ENCODE assay signal across 1 cellular context in the genomic region with DNA sequence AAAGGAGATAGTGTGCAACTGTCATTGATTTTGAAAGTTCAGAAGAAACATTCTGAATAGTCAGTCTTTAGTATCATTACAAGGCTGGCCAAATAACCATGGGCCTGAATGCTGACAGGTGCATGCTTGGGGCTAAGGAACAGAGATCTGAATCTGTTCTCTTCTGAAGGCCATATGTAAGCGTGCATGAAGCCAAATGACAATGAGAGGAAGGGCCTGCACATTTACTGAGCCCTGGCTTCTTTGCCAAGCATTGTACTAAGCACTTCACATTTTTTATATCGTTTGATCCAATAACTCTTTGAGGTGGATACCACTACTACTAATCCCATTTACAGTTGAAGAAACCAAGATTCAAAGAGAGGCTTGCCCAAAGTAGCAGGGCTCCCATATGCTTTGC.
TF ChIP-seq lines count a peak whose summit lies in the region.

No MANE protein-coding gene starts in this region.

TF ChIP-seq in HepG2, 621 proteins besides CTCF, POLR2A, EP300 and RAD21:
- TF ChIP-seq SALL2 (CRISPR knock-in tag; IDR thresholded peaks at IDR 0.05) (no peak), USF2 (IDR thresholded peaks at IDR 0.05; ENCODE audit: low read depth, low read length) (no peak), USF2 (CRISPR knock-in tag; IDR thresholded peaks at IDR 0.05; ENCODE audit: borderline replicate concordance) (no peak), ZNF432 (CRISPR knock-in tag; IDR thresholded peaks at IDR 0.05; ENCODE audit: borderline replicate concordance) (no peak), SMAD9 (CRISPR knock-in tag; IDR thresholded peaks at IDR 0.05) (no peak), ZNF430 (CRISPR knock-in tag; IDR thresholded peaks at IDR 0.05) (no peak), KLF12 (CRISPR knock-in tag; IDR thresholded peaks at IDR 0.05; ENCODE audit: borderline replicate concordance) (no peak), NFIB (CRISPR knock-in tag; IDR thresholded peaks at IDR 0.05; ENCODE audit: borderline replicate concordance) (no peak), NCOR1 (IDR thresholded peaks at IDR 0.05; ENCODE audit: borderline replicate concordance, low read length) (no peak), HNRNPUL1 (IDR thresholded peaks at IDR 0.05; ENCODE audit: low read depth, low read length) (no peak), ZNF335 (CRISPR knock-in tag; IDR thresholded peaks at IDR 0.05) (no peak), RCOR2 (CRISPR knock-in tag; IDR thresholded peaks at IDR 0.05) (no peak), GFI1 (CRISPR knock-in tag; IDR thresholded peaks at IDR 0.05; ENCODE audit: borderline replicate concordance) (no peak), HMGA1 (CRISPR knock-in tag; conservative IDR thresholded peaks at IDR 0.05) (no peak), KLF13 (CRISPR knock-in tag; IDR thresholded peaks at IDR 0.05) (no peak), ZNF484 (CRISPR knock-in tag; IDR thresholded peaks at IDR 0.05; ENCODE audit: borderline replicate concordance, low read depth) (no peak), POLR2AphosphoS2 (IDR thresholded peaks at IDR 0.05; ENCODE audit: low read depth, low read length) (no peak), ATRX (CRISPR knock-in tag; IDR thresholded peaks at IDR 0.05; ENCODE audit: borderline replicate concordance) (no peak), ZNF30 (CRISPR knock-in tag; IDR thresholded peaks at IDR 0.05) (no peak)
- TF ChIP-seq, protein P1, sequence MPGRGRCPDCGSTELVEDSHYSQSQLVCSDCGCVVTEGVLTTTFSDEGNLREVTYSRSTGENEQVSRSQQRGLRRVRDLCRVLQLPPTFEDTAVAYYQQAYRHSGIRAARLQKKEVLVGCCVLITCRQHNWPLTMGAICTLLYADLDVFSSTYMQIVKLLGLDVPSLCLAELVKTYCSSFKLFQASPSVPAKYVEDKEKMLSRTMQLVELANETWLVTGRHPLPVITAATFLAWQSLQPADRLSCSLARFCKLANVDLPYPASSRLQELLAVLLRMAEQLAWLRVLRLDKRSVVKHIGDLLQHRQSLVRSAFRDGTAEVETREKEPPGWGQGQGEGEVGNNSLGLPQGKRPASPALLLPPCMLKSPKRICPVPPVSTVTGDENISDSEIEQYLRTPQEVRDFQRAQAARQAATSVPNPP (CRISPR knock-in tag; IDR thresholded peaks at IDR 0.05), result no peak
